32 cellular contexts compared by ENCODE assay signal in genomic region chr19:35022460-35022859, GRCh38. TPM values are rescaled to one million over a fixed set of nuclear protein-coding genes. Genes with fewer than 3 reads are reported as not detected.
DNase-seq lines count a peak whose midpoint lies in the region; ATAC-seq and TF ChIP-seq lines count a peak whose summit lies in the region.
"Had no signal": no experiment of that assay in that cellular context is flagged by ENCODE, and none has a peak within 500 bp of the region (broad histone marks: within the 10 kb centered on the region; RNA-seq: fewer than 3 reads in every experiment).

No MANE protein-coding gene starts in this region.

- intact Hi-C loops in left ventricle myocardium inferior (cut with micrococcal nuclease) (no loop called here), left ventricle myocardium superior (cut with micrococcal nuclease) (no loop called here), right lobe of liver (cut with DNase I) (no loop called here), upper lobe of right lung (cut with DNase I) (no loop called here)
- intact Hi-C loops in activated T-helper 1 cell treated with anti-CD3 and anti-CD28 coated beads, Interleukin-12 subunit alpha, Interleukin-12 subunit beta, Interleukin-2, Interleukin-4 antibody, amounts not matched to agents 30 ng/mL and 10 ng/mL and 1 ng/mL, durations not matched to agents 14 hours and 24 hours and 36 hours (cut with micrococcal nuclease), result no loop called here

- H3K27ac ChIP-seq in left ventricle myocardium inferior (replicated peaks) (peak overlapping the region; percentile 8), right lobe of liver (no peak overlapping the region), upper lobe of right lung (no peak overlapping the region)
- H3K27ac ChIP-seq: C4-2B, GM23248, SJCRH30 had no signal

- H3K4me3 Mint-ChIP-seq in activated T-helper 1 cell treated with anti-CD3 and anti-CD28 coated beads, Interleukin-12 subunit alpha, Interleukin-12 subunit beta, Interleukin-2, Interleukin-4 antibody, amounts not matched to agents 30 ng/mL and 10 ng/mL and 1 ng/mL, durations not matched to agents 14 hours and 24 hours and 36 hours, result no peak overlapping the region
- H3K4me3 Mint-ChIP-seq: B cell; CD8-positive, alpha-beta T cell; IgD-negative memory B cell had no signal

- TF ChIP-seq CTCF in left ventricle myocardium inferior (IDR thresholded peaks at IDR 0.05; ENCODE audit: borderline replicate concordance) (no peak), right lobe of liver (IDR thresholded peaks at IDR 0.05) (no peak), upper lobe of right lung (IDR thresholded peaks at IDR 0.05) (no peak)

- no peaks in the 10 kb centered on the region for H3K4me1 Mint-ChIP-seq in activated T-helper 1 cell treated with anti-CD3 and anti-CD28 coated beads, Interleukin-12 subunit alpha, Interleukin-12 subunit beta, Interleukin-2, Interleukin-4 antibody, amounts not matched to agents 30 ng/mL and 10 ng/mL and 1 ng/mL, durations not matched to agents 14 hours and 24 hours and 36 hours (ENCODE audit: low read depth)
- H3K4me1 Mint-ChIP-seq: B cell had no signal

- TF ChIP-seq POLR2A in right lobe of liver (IDR thresholded peaks at IDR 0.05), result no peak

- H3K4me1 ChIP-seq in left ventricle myocardium inferior (no peaks in the 10 kb centered on the region), right lobe of liver (no peaks in the 10 kb centered on the region), upper lobe of right lung (no peaks in the 10 kb centered on the region)
- H3K4me1 ChIP-seq: Caco-2, SJCRH30 had no signal

- H3K4me3 ChIP-seq in left ventricle myocardium inferior (no peak overlapping the region), right lobe of liver (no peak overlapping the region), upper lobe of right lung (no peak overlapping the region)
- H3K4me3 ChIP-seq: GM12878, GM23248, SJCRH30 had no signal

- no peak for ATAC-seq in left ventricle myocardium superior
- peak in 3 of 4 donors; percentile 23 to 49 (median 32) for ATAC-seq in right lobe of liver
- peak; percentile 3 for ATAC-seq in upper lobe of right lung
- no peak for ATAC-seq in HG03196 (IDR thresholded peaks at IDR 0.05; ENCODE audit: unreplicated experiment)
- ATAC-seq: CD8-positive, alpha-beta T cell; GM12878; PC-3; Right ventricle myocardium inferior had no signal

- H3K36me3 Mint-ChIP-seq in activated T-helper 1 cell treated with anti-CD3 and anti-CD28 coated beads, Interleukin-12 subunit alpha, Interleukin-12 subunit beta, Interleukin-2, Interleukin-4 antibody, amounts not matched to agents 30 ng/mL and 10 ng/mL and 1 ng/mL, durations not matched to agents 14 hours and 24 hours and 36 hours (ENCODE audit: low read depth), result peaks cover 45% of the 10 kb centered on the region

- H3K9me3 ChIP-seq in left ventricle myocardium inferior (replicated peaks) (no peaks in the 10 kb centered on the region), right lobe of liver (no peaks in the 10 kb centered on the region), upper lobe of right lung (no peaks in the 10 kb centered on the region)
- H3K9me3 ChIP-seq: Caco-2, SJCRH30 had no signal

- H3K27me3 Mint-ChIP-seq in activated T-helper 1 cell treated with anti-CD3 and anti-CD28 coated beads, Interleukin-12 subunit alpha, Interleukin-12 subunit beta, Interleukin-2, Interleukin-4 antibody, amounts not matched to agents 30 ng/mL and 10 ng/mL and 1 ng/mL, durations not matched to agents 14 hours and 24 hours and 36 hours (ENCODE audit: insufficient read depth), result no peaks in the 10 kb centered on the region
- H3K27me3 Mint-ChIP-seq: B cell, IgD-negative memory B cell had no signal

- H3K27me3 ChIP-seq in left ventricle myocardium inferior (ENCODE audit: low read depth) (no peaks in the 10 kb centered on the region), right lobe of liver (no peaks in the 10 kb centered on the region), upper lobe of right lung (no peaks in the 10 kb centered on the region)
- H3K27me3 ChIP-seq: SJCRH30 had no signal

- DNase-seq in left ventricle myocardium inferior, result no peak
- no peak for DNase-seq in left ventricle myocardium superior
- DNase-seq in UCSD-AML1 (lab: John Stamatoyannopoulos, UW; ENCODE audit: unreplicated experiment), result peak; percentile 43
- DNase-seq in right lobe of liver, result no peak
- no peak for DNase-seq in upper lobe of right lung
- DNase-seq in NCI-H2227 treated with DMSO at 0.1 percent for 48 hours (lab: John Stamatoyannopoulos, UW), result no peak
- no peak for DNase-seq in activated T-helper 1 cell treated with anti-CD3 and anti-CD28 coated beads, Interleukin-12 subunit alpha, Interleukin-12 subunit beta, Interleukin-2, Interleukin-4 antibody, amounts not matched to agents 30 ng/mL and 10 ng/mL and 1 ng/mL, durations not matched to agents 14 hours and 24 hours and 36 hours (ENCODE audit: low spot score)
- DNase-seq: Caco-2; CD8-positive, alpha-beta T cell; DMS 273 treated with DMSO at 0.1 percent for 48 hours; DMS79; EL; GDM1; GM23248; H7; NCI-H1092; NCI-H1417 treated with DMSO at 0.1 percent for 48 hours; NCI-H187; NCI-H2081 treated with DMSO at 0.1 percent for 48 hours; NCI-H2171 treated with DMSO at 0.1 percent for 48 hours; NCI-H524 treated with DMSO at 0.1 percent for 48 hours; NCI-H82; NK-92 treated with Interleukin-12 subunit alpha and Interleukin-12 subunit beta, amount 100 ng/mL, for 24 hours; PC-3; SJCRH30 had no signal

- H3K27ac Mint-ChIP-seq in activated T-helper 1 cell treated with anti-CD3 and anti-CD28 coated beads, Interleukin-12 subunit alpha, Interleukin-12 subunit beta, Interleukin-2, Interleukin-4 antibody, amounts not matched to agents 30 ng/mL and 10 ng/mL and 1 ng/mL, durations not matched to agents 14 hours and 24 hours and 36 hours, result no peak overlapping the region
- H3K27ac Mint-ChIP-seq: B cell; CD8-positive, alpha-beta T cell; IgD-negative memory B cell had no signal

- 63% methylated on average over 1 of the region's 14 CpGs for WGBS in right lobe of liver (ENCODE audit: insufficient coverage, low coverage, low lambda C conversion rate, missing lambda C conversion rate)

- H3K36me3 ChIP-seq in left ventricle myocardium inferior, result peaks cover 95% of the 10 kb centered on the region
- peaks cover 0 to 17% (median 10%) of the 10 kb centered on the region in 4 donors for H3K36me3 ChIP-seq in right lobe of liver
- H3K36me3 ChIP-seq in upper lobe of right lung, result peaks cover 100% of the 10 kb centered on the region

- H3K9me3 Mint-ChIP-seq in activated T-helper 1 cell treated with anti-CD3 and anti-CD28 coated beads, Interleukin-12 subunit alpha, Interleukin-12 subunit beta, Interleukin-2, Interleukin-4 antibody, amounts not matched to agents 30 ng/mL and 10 ng/mL and 1 ng/mL, durations not matched to agents 14 hours and 24 hours and 36 hours, result no peaks in the 10 kb centered on the region
- H3K9me3 Mint-ChIP-seq: CD8-positive, alpha-beta T cell; IgD-negative memory B cell had no signal

RNA-seq across cellular contexts. Expression of gene SCN1B, which starts 7.8 kb away (rescaled TPM):
- total RNA-seq in left ventricle myocardium inferior (52.8 TPM), left ventricle myocardium superior (45.7 TPM), right lobe of liver (1 to 10 TPM; 2.6 to 4.9 (median 3.6) TPM), upper lobe of right lung (8.7 TPM)
- 1.1 and 1.2 TPM in 2 replicates for total RNA-seq in activated T-helper 1 cell treated with anti-CD3 and anti-CD28 coated beads, Interleukin-12 subunit alpha, Interleukin-12 subunit beta, Interleukin-2, Interleukin-4 antibody, amounts not matched to agents 30 ng/mL and 10 ng/mL and 1 ng/mL, durations not matched to agents 14 hours and 24 hours and 36 hours

RNA-seq across cellular contexts. Expression of gene HPN, which starts 19.1 kb away (rescaled TPM):
- total RNA-seq in left ventricle myocardium inferior, result 3.4 TPM
- total RNA-seq in left ventricle myocardium superior, result 9.8 TPM
- 100 to 1,000 TPM; 285 to 486 (median 374) TPM for total RNA-seq in right lobe of liver
- total RNA-seq in upper lobe of right lung, result 36.4 TPM
- total RNA-seq in activated T-helper 1 cell treated with anti-CD3 and anti-CD28 coated beads, Interleukin-12 subunit alpha, Interleukin-12 subunit beta, Interleukin-2, Interleukin-4 antibody, amounts not matched to agents 30 ng/mL and 10 ng/mL and 1 ng/mL, durations not matched to agents 14 hours and 24 hours and 36 hours, result not detected in 2 replicates
- total RNA-seq: B cell; CD8-positive, alpha-beta T cell; GM23248; RPMI7951; SJCRH30 had no signal

RNA-seq across cellular contexts. Expression of gene GRAMD1A, which starts 22.3 kb away (rescaled TPM):
- total RNA-seq in left ventricle myocardium inferior (26.2 TPM), left ventricle myocardium superior (30.6 TPM), right lobe of liver (10 to 100 TPM; 10.4 to 34.8 (median 15.4) TPM), upper lobe of right lung (107 TPM)
- 176 and 189 TPM in 2 replicates for total RNA-seq in activated T-helper 1 cell treated with anti-CD3 and anti-CD28 coated beads, Interleukin-12 subunit alpha, Interleukin-12 subunit beta, Interleukin-2, Interleukin-4 antibody, amounts not matched to agents 30 ng/mL and 10 ng/mL and 1 ng/mL, durations not matched to agents 14 hours and 24 hours and 36 hours

RNA-seq across cellular contexts. Expression of gene ZNF792, which starts 58.4 kb away (rescaled TPM):
- total RNA-seq in left ventricle myocardium inferior (3.2 TPM), left ventricle myocardium superior (3.4 TPM), right lobe of liver (1 to 10 TPM; 2.6 to 3.8 (median 3.2) TPM), upper lobe of right lung (11.5 TPM)
- total RNA-seq in activated T-helper 1 cell treated with anti-CD3 and anti-CD28 coated beads, Interleukin-12 subunit alpha, Interleukin-12 subunit beta, Interleukin-2, Interleukin-4 antibody, amounts not matched to agents 30 ng/mL and 10 ng/mL and 1 ng/mL, durations not matched to agents 14 hours and 24 hours and 36 hours, result 6.5 and 6.8 TPM in 2 replicates

Comparison
In these comparisons a context has a peak if more than half of its experiments do, and no peak if none do; other contexts are left out.
1. ATAC-seq: peak in right lobe of liver (3 of 4) and upper lobe of right lung (single experiment); none in left ventricle myocardium superior (single experiment) and HG03196 (single experiment).